Comparison of ENCODE assay signal across 14 cellular contexts in the genomic region with DNA sequence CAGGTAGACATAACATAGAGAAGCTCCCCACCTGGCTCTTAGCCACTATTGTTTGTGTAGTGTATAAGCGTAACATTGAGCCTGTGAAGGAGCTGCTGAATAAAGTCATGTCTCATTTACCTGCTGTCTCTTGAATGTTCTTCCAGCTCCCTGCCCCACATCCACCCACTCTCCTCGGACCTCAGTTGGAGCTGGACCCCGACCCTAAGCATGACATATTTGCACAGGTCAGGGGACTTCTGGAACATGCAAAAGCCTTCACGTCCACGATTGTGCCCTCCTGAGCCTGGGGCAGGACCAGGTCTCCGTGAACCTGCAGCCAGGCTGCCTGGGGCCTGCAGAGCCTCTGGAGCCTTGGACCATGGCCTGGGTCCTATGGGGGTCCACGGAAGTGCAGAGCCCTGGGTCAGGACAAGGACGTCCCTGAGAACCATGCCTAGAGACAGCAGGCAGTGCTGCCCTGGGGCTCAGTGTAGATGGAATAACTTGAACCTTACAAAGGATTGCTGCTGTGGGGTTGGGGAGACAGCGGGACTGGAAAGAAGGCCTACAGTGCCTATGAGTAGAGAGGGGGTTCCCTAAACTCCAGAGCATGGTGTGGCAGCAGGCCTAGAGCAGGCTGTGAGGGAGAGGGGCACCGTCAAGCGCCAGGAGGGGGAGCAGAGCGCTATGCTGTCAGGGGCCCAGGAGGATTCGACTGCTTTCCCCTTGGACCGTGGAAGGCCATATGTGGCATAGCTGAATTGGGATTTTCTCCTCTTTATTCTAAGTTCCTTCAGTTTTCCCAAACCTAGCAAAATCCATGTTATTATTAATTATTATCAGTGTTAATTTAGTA.
"Had no signal": no experiment of that assay in that cellular context is flagged by ENCODE, and none has a peak within 500 bp of the region (broad histone marks: within the 10 kb centered on the region; RNA-seq: fewer than 3 reads in every experiment).

No MANE protein-coding gene starts in this region.

- H3K4me2 ChIP-seq: smooth muscle cell had no signal

- H3K27me3 ChIP-seq: body of pancreas, heart left ventricle, left lung, thyroid gland, vagina had no signal

- DNase-seq: activated gamma-delta T cell; body of pancreas; central memory CD4-positive, alpha-beta T cell; cortex of kidney; effector CD8-positive, alpha-beta T cell; heart left ventricle; islet precursor cell; left lung; right cardiac atrium; thyroid gland had no signal

- H3K27ac ChIP-seq: body of pancreas, heart left ventricle, left lung, thyroid gland, vagina had no signal

- H3K4me3 ChIP-seq: body of pancreas, heart left ventricle, left lung, smooth muscle cell, thyroid gland, vagina had no signal

- H3K4me1 ChIP-seq: body of pancreas, thyroid gland, vagina had no signal

- H3K36me3 ChIP-seq: heart left ventricle, left lung, thyroid gland, vagina had no signal

- H3K9me3 Mint-ChIP-seq: stimulated activated effector memory CD8-positive, alpha-beta T cell treated with anti-CD3 and anti-CD28 coated beads, Interleukin-12 subunit alpha, Interleukin-12 subunit beta, amount 100 ng/mL, for 72 hours had no signal

- ATAC-seq: body of pancreas, heart left ventricle, left lung, SK-N-SH treated with all-trans-retinoic acid at 6 μM for 48 hours had no signal
